ENCODE assay signal across 8 cellular contexts in the genomic region with DNA sequence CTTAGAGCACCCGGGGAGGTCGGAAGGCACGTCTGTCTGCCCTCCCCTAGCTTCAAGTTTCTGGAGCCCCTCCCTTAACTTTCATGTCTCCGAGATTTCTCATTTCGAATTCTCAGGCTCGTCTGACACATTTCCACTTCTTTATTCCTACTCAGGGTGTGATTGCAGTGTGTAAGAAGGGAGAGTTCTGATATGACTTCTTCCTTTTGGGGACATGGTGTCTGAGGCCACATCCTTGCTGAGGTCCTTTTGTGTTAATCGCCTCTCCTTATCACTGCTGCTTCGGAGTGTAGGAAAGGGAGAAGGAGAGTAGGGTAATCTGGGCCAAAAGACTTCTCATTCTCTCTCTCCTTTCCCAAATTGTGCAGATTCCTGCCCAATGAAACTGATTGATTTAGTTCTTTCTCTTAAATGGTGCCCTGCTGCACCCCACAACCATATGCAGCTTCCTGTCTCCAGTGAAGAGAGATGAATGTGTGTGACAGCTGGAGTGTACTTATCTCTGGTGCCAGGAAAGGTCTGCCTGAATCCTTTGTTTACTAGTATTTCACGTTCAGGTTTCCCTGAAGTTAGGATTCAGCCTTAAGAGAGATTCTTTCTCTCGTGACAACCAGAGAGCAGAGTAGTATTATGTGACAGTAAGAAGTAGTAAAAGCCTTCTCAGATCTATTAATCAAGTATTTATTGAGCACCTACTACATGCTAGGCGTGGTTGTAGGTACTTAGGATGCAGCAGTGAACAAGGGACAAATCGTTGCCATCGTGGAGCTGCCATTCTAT. TPM values are rescaled to one million over a fixed set of nuclear protein-coding genes. Genes with fewer than 3 reads are reported as not detected.
DNase-seq lines count a peak whose midpoint lies in the region; ATAC-seq, FAIRE-seq and TF ChIP-seq lines count a peak whose summit lies in the region.

No MANE protein-coding gene starts in this region.

- peaks cover 39% of the 10 kb centered on the region for H3K4me1 Mint-ChIP-seq in CD14-positive monocyte

- H2AFZ ChIP-seq in endothelial cell of umbilical vein (ENCODE audit: low read depth, low read length): peak overlapping the region; percentile 82

- H3K9me3 ChIP-seq in Peyer's patch (no peaks in the 10 kb centered on the region), endothelial cell of umbilical vein (replicated peaks; ENCODE audit: control insufficient read depth, insufficient read depth, low read length) (no peaks in the 10 kb centered on the region), pancreas (no peaks in the 10 kb centered on the region)

- FAIRE-seq in endothelial cell of umbilical vein (lab: Jason Lieb, UNC) (peak; percentile 55), pancreas (lab: Jason Lieb, UNC) (no peak)

- intact Hi-C loops in CD14-positive monocyte (cut with micrococcal nuclease): loop anchor here in 1 of 2 donors (10.0 kb wide), 1 partner anchor 98 kb away; the partner anchor contains the start of gene RGL2
- intact Hi-C loops in endothelial cell of umbilical vein (cut with micrococcal nuclease): loop anchor here (5.0 kb wide), 1 partner anchor 100 kb away; no protein-coding TSS in a partner anchor
- intact Hi-C loops in pancreas (cut with DNase I): no loop called here

- H3K9me1 ChIP-seq in endothelial cell of umbilical vein (replicated peaks; ENCODE audit: control insufficient read depth, extremely low read depth, insufficient read depth, low read length): no peaks in the 10 kb centered on the region

- H3K27ac ChIP-seq in Peyer's patch: peak overlapping the region; percentile 66 to 92 (median 87)
- peak overlapping the region; percentile 46 for H3K27ac ChIP-seq in endothelial cell of umbilical vein (ENCODE audit: insufficient read depth, low read depth, low read length)
- peak overlapping the region in 2 of 4 donors; percentile 20 to 95 for H3K27ac ChIP-seq in pancreas

- no peaks in the 10 kb centered on the region for H3K9me3 Mint-ChIP-seq in CD14-positive monocyte

- peak overlapping the region; percentile 55 for H3K9ac ChIP-seq in endothelial cell of umbilical vein (replicated peaks; ENCODE audit: extremely low read depth, insufficient read depth, low read length)

- H3K27ac Mint-ChIP-seq in CD14-positive monocyte: peak overlapping the region; percentile 85 to 95 (median 94)

- H3K4me3 Mint-ChIP-seq in CD14-positive monocyte: peak overlapping the region; percentile 80 to 87

- H3K27me3 Mint-ChIP-seq in CD14-positive monocyte (ENCODE audit: low read depth in 3 of 3): peaks cover 0 to 1% (median 0%) of the 10 kb centered on the region in 3 donors

- peak overlapping the region; percentile 50 to 62 (median 55) for H3K4me3 ChIP-seq in Peyer's patch
- H3K4me3 ChIP-seq in endothelial cell of umbilical vein (replicated peaks in 1 of 3; ENCODE audit: insufficient read depth in 1 of 3, low read depth in 1 of 3, low read length in 3 of 3): peak overlapping the region; percentile 73 to 85 (median 84)
- H3K4me3 ChIP-seq in pancreas: peak overlapping the region; percentile 27 to 51 (median 38)

- no peak for TF ChIP-seq POLR2A in Peyer's patch (IDR thresholded peaks at IDR 0.05)
- no peak for TF ChIP-seq POLR2A in endothelial cell of umbilical vein (IDR thresholded peaks at IDR 0.05; ENCODE audit: low read depth, low read length)

- CTCF ChIA-PET in endothelial cell of umbilical vein (lab: Charles Lee): interaction anchor here (2.0 kb wide), 1 partner anchor 15 kb away, joined by 7 read pairs; no protein-coding TSS in a partner anchor

- ATAC-seq in GM21528 (IDR thresholded peaks at IDR 0.05; ENCODE audit: low FRiP score, unreplicated experiment) (peak; percentile 13), pancreas (no peak)

- no peaks in the 10 kb centered on the region for H4K20me1 ChIP-seq in endothelial cell of umbilical vein (replicated peaks; ENCODE audit: control insufficient read depth, extremely low read depth, insufficient read depth, low read length)

- dilution Hi-C loops in endothelial cell of umbilical vein (cut with MboI; ENCODE audit: extremely low pct_ligation_motif_present, low sequenced_read_pairs): no loop called here

- TF ChIP-seq CTCF in CD14-positive monocyte (IDR thresholded peaks at IDR 0.05) (no peak), Peyer's patch (IDR thresholded peaks at IDR 0.05) (no peak), endothelial cell of umbilical vein (IDR thresholded peaks at IDR 0.05; ENCODE audit: extremely low read depth in 1 of 2, insufficient read depth in 1 of 2, low read depth in 1 of 2, low read length in 2 of 2) (no peak), pancreas (IDR thresholded peaks at IDR 0.05) (no peak)

- H3K4me2 ChIP-seq in endothelial cell of umbilical vein (ENCODE audit: insufficient read depth, low read length): peak overlapping the region; percentile 64

- BruUV-seq in endothelial cell of umbilical vein (replicated peaks; lab: Mats Ljungman, UMichigan): TSS peak; percentile 71

- H3K27me3 ChIP-seq in Peyer's patch (no peaks in the 10 kb centered on the region), endothelial cell of umbilical vein (ENCODE audit: control insufficient read depth in 2 of 2, insufficient read depth in 2 of 2, low read length in 2 of 2) (no peaks in the 10 kb centered on the region), pancreas (no peaks in the 10 kb centered on the region)

- H3K4me1 ChIP-seq in Peyer's patch: peaks cover 0 to 9% (median 7%) of the 10 kb centered on the region in 4 donors
- peaks cover 26% of the 10 kb centered on the region for H3K4me1 ChIP-seq in endothelial cell of umbilical vein (ENCODE audit: control insufficient read depth, extremely low read depth, insufficient read depth, low read length)
- peaks cover 0 to 6% (median 5%) of the 10 kb centered on the region in 3 donors for H3K4me1 ChIP-seq in pancreas

- DNase-seq in CD14-positive monocyte (ENCODE audit: low spot score) (no peak), Peyer's patch (no peak), endothelial cell of umbilical vein (ENCODE audit: low read depth, low spot score) (peak; percentile 28), pancreas (no peak), mucosa of gallbladder (ENCODE audit: low spot score) (no peak), NCI-H526 (lab: John Stamatoyannopoulos, UW) (no peak), NK-92 (lab: John Stamatoyannopoulos, UW; ENCODE audit: unreplicated experiment) (no peak)

- 11 to 13% methylated on average over 13 of the region's 13 CpGs for WGBS in pancreas, 2 donors

- peaks cover 53% of the 10 kb centered on the region for H3K79me2 ChIP-seq in endothelial cell of umbilical vein (ENCODE audit: control insufficient read depth, insufficient read depth, low read length)

- peaks cover 4 to 14% of the 10 kb centered on the region in 2 donors for H3K36me3 Mint-ChIP-seq in CD14-positive monocyte

- POLR2A ChIA-PET in endothelial cell of umbilical vein (lab: Charles Lee): no interaction called here

- H3K36me3 ChIP-seq in Peyer's patch: no peaks in the 10 kb centered on the region
- peaks cover 0 to 2% of the 10 kb centered on the region in 2 experiments for H3K36me3 ChIP-seq in endothelial cell of umbilical vein (ENCODE audit: control insufficient read depth in 2 of 2, extremely low read depth in 1 of 2, insufficient read depth in 2 of 2, low read length in 2 of 2)
- no peaks in the 10 kb centered on the region for H3K36me3 ChIP-seq in pancreas

RNA-seq across cellular contexts. Expression of gene KIFC1, which starts 0.7 kb away (rescaled TPM):
- under 1 TPM; 0.14 to 0.68 TPM for polyA plus RNA-seq in CD14-positive monocyte
- total RNA-seq in Peyer's patch: 10 to 100 TPM; 10.9 to 28.1 (median 18.3) TPM
- total RNA-seq in endothelial cell of umbilical vein: 63.4 and 65.9 TPM in 2 replicates
- 38.5 and 39.3 TPM in 2 replicates for polyA plus RNA-seq in endothelial cell of umbilical vein
- 46.2 and 46.6 TPM in 2 replicates for polyA plus RNA-seq in endothelial cell of umbilical vein (2011; cell fraction: cytosol; rRNA removed)
- 63.0 and 83.1 TPM in 2 replicates for polyA plus RNA-seq in endothelial cell of umbilical vein (2011; cell fraction: nucleus; rRNA removed)
- 15.2 and 30.1 TPM in 2 replicates for polyA plus RNA-seq in endothelial cell of umbilical vein (2012)
- polyA minus RNA-seq in endothelial cell of umbilical vein: 40.6 and 41.9 TPM in 2 replicates
- polyA minus RNA-seq in endothelial cell of umbilical vein (2011; cell fraction: cytosol; rRNA and poly(A)+ RNA removed): 33.3 TPM
- polyA minus RNA-seq in endothelial cell of umbilical vein (2011; cell fraction: nucleus; rRNA and poly(A)+ RNA removed): 36.4 and 42.0 TPM in 2 replicates
- total RNA-seq in pancreas: 1 to 10 TPM in 1 of 6 donors, under 1 TPM in 5; 0.14 to 1.5 (median 0.52) TPM
- under 1 TPM; 0.19 to 0.42 TPM for polyA plus RNA-seq in pancreas
- total RNA-seq in mucosa of gallbladder: 2.1 TPM

RNA-seq across cellular contexts. Expression of gene PHF1, which starts 18.5 kb away (rescaled TPM):
- polyA plus RNA-seq in CD14-positive monocyte (1 to 10 TPM; 3.0 to 3.5 TPM), endothelial cell of umbilical vein (53.1 and 62.6 TPM in 2 replicates), pancreas (100 to 1,000 TPM; 143 to 192 TPM)
- total RNA-seq in Peyer's patch (10 to 100 TPM; 46.8 to 86.1 (median 77.3) TPM), endothelial cell of umbilical vein (28.8 and 32.5 TPM in 2 replicates), pancreas (10 to 100 TPM; 28.5 to 68.0 (median 47.2) TPM), mucosa of gallbladder (82.3 TPM)
- 23.9 and 25.2 TPM in 2 replicates for polyA plus RNA-seq in endothelial cell of umbilical vein (2011; cell fraction: cytosol; rRNA removed)
- 186 and 227 TPM in 2 replicates for polyA plus RNA-seq in endothelial cell of umbilical vein (2011; cell fraction: nucleus; rRNA removed)
- polyA plus RNA-seq in endothelial cell of umbilical vein (2012): 22.8 and 26.1 TPM in 2 replicates
- 22.3 and 26.8 TPM in 2 replicates for polyA minus RNA-seq in endothelial cell of umbilical vein
- 8.6 TPM for polyA minus RNA-seq in endothelial cell of umbilical vein (2011; cell fraction: cytosol; rRNA and poly(A)+ RNA removed)
- polyA minus RNA-seq in endothelial cell of umbilical vein (2011; cell fraction: nucleus; rRNA and poly(A)+ RNA removed): 16.2 and 19.6 TPM in 2 replicates

RNA-seq across cellular contexts. Expression of gene CUTA, which starts 25.5 kb away (rescaled TPM):
- polyA plus RNA-seq in CD14-positive monocyte (100 to 1,000 TPM; 153 to 160 TPM), endothelial cell of umbilical vein (202 and 241 TPM in 2 replicates), pancreas (100 to 1,000 TPM in 1 of 2 donors, 10 to 100 TPM in 1; 96.7 to 204 TPM)
- total RNA-seq in Peyer's patch (100 to 1,000 TPM in 2 of 4 donors, 10 to 100 TPM in 2; 43.7 to 134 (median 96.2) TPM), endothelial cell of umbilical vein (133 TPM in 2 replicates), pancreas (10 to 100 TPM; 65.0 to 99.6 (median 78.1) TPM), mucosa of gallbladder (238 TPM)
- polyA plus RNA-seq in endothelial cell of umbilical vein (2011; cell fraction: cytosol; rRNA removed): 189 and 191 TPM in 2 replicates
- polyA plus RNA-seq in endothelial cell of umbilical vein (2011; cell fraction: nucleus; rRNA removed): 92.8 and 109 TPM in 2 replicates
- 123 and 151 TPM in 2 replicates for polyA plus RNA-seq in endothelial cell of umbilical vein (2012)
- polyA minus RNA-seq in endothelial cell of umbilical vein: 90.1 and 102 TPM in 2 replicates
- polyA minus RNA-seq in endothelial cell of umbilical vein (2011; cell fraction: cytosol; rRNA and poly(A)+ RNA removed): 143 TPM
- polyA minus RNA-seq in endothelial cell of umbilical vein (2011; cell fraction: nucleus; rRNA and poly(A)+ RNA removed): 21.5 and 24.2 TPM in 2 replicates

RNA-seq across cellular contexts. Expression of gene SYNGAP1, which starts 27.5 kb away (rescaled TPM):
- polyA plus RNA-seq in CD14-positive monocyte (not detected), endothelial cell of umbilical vein (7.3 and 7.9 TPM in 2 replicates), pancreas (10 to 100 TPM in 1 of 2 donors, 1 to 10 TPM in 1; 8.3 to 16.4 TPM)
- total RNA-seq in Peyer's patch (10 to 100 TPM in 3 of 4 donors, 1 to 10 TPM in 1; 5.4 to 42.1 (median 15.0) TPM), endothelial cell of umbilical vein (14.3 and 15.1 TPM in 2 replicates), pancreas (10 to 100 TPM in 1 of 6 donors, 1 to 10 TPM in 5; 4.6 to 11.0 (median 5.6) TPM), mucosa of gallbladder (31.0 TPM)
- 3.2 and 3.9 TPM in 2 replicates for polyA plus RNA-seq in endothelial cell of umbilical vein (2011; cell fraction: cytosol; rRNA removed)
- 36.2 and 44.4 TPM in 2 replicates for polyA plus RNA-seq in endothelial cell of umbilical vein (2011; cell fraction: nucleus; rRNA removed)
- polyA plus RNA-seq in endothelial cell of umbilical vein (2012): 6.4 and 10.8 TPM in 2 replicates
- 6.2 and 9.3 TPM in 2 replicates for polyA minus RNA-seq in endothelial cell of umbilical vein
- polyA minus RNA-seq in endothelial cell of umbilical vein (2011; cell fraction: cytosol; rRNA and poly(A)+ RNA removed): 0.31 TPM
- 11.4 and 14.9 TPM in 2 replicates for polyA minus RNA-seq in endothelial cell of umbilical vein (2011; cell fraction: nucleus; rRNA and poly(A)+ RNA removed)
